24 cellular contexts compared by ENCODE assay signal in the genomic region with DNA sequence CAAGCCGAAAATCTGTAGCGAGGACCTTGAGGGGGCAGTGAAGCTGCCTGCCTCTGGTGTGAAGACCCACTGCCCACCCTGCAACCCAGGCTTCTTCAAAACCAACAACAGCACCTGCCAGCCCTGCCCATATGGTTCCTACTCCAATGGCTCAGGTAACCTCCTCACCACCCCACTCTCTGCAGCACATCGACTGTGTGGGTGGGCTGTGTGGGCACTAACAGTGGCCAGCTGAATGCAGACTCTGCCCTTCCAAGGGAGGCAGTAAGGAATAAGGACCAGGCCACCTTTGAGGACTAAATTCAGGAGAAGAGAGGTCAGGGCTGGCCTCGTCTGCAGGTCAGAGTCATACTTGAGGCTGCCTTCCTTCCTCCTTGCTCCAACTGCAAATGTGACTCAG.
"Had no signal": no experiment of that assay in that cellular context is flagged by ENCODE, and none has a peak within 500 bp of the region (broad histone marks: within the 10 kb centered on the region; RNA-seq: fewer than 3 reads in every experiment).

No MANE protein-coding gene starts in this region.

- H3K4me2 ChIP-seq: neural progenitor cell had no signal

- H3K27me3 ChIP-seq: neural progenitor cell, ovary, right lobe of liver, sigmoid colon, stomach, testis, transverse colon, vagina had no signal

- H3K27ac ChIP-seq: neural progenitor cell, ovary, parathyroid adenoma, psoas muscle, right lobe of liver, stomach, testis, tibial artery, transverse colon had no signal

- H3K9ac ChIP-seq: neural progenitor cell, parathyroid adenoma had no signal

- H3K4me1 ChIP-seq: parathyroid adenoma, psoas muscle, right lobe of liver, tibial artery had no signal

- H3K36me3 ChIP-seq: neural progenitor cell, ovary, right lobe of liver, sigmoid colon, transverse colon, vagina had no signal

- DNase-seq: naive thymus-derived CD4-positive, alpha-beta T cell; natural killer cell; occipital lobe; ovary; posterior cingulate gyrus; psoas muscle; right cardiac atrium; right lobe of liver; sigmoid colon; small intestine; stimulated activated CD4-positive, alpha-beta T cell treated with anti-CD3 and anti-CD28 coated beads, Interleukin-15, amount 100 ng/mL, for 24 hours; stimulated activated CD4-positive, alpha-beta T cell treated with anti-CD3 and anti-CD28 coated beads, Interleukin-2, amount 100 ng/mL, for 24 hours; stimulated activated CD4-positive, alpha-beta T cell treated with anti-CD3 and anti-CD28 coated beads, Interleukin-2, amount 100 ng/mL, for 48 hours; stimulated activated CD4-positive, alpha-beta T cell treated with anti-CD3 and anti-CD28 coated beads, Interleukin-4, amount 100 ng/mL, for 24 hours; stimulated activated naive B cell treated with anti-CD40 and anti-IgM and Interleukin-4, amounts not matched to agents 10 μg/mL and 1 μg/mL and 100 μg/mL, for 72 hours; stimulated activated naive CD4-positive, alpha-beta T cell treated with Interleukin-2 at 50 U/mL for 16 hours; stomach; tibial artery; transverse colon had no signal

- ATAC-seq: naive thymus-derived CD4-positive, alpha-beta T cell; natural killer cell; psoas muscle; right cardiac atrium; right lobe of liver; stimulated activated effector memory CD8-positive, alpha-beta T cell treated with anti-CD3 and anti-CD28 coated beads, Interleukin-12 subunit alpha, Interleukin-12 subunit beta, amount 100 ng/mL, for 72 hours; stimulated activated naive B cell treated with anti-CD40 and anti-IgM and Interleukin-4, amounts not matched to agents 10 μg/mL and 1 μg/mL and 100 μg/mL, for 72 hours had no signal

- H3K9me3 ChIP-seq: ovary, psoas muscle, right lobe of liver, sigmoid colon, stomach, testis, tibial artery, transverse colon, vagina had no signal

- H2AFZ ChIP-seq: neural progenitor cell, parathyroid adenoma had no signal

- H3K4me3 ChIP-seq: neural progenitor cell, ovary, psoas muscle, right lobe of liver, sigmoid colon, stomach, testis, tibial artery, transverse colon, vagina had no signal
